In the genomic region with DNA sequence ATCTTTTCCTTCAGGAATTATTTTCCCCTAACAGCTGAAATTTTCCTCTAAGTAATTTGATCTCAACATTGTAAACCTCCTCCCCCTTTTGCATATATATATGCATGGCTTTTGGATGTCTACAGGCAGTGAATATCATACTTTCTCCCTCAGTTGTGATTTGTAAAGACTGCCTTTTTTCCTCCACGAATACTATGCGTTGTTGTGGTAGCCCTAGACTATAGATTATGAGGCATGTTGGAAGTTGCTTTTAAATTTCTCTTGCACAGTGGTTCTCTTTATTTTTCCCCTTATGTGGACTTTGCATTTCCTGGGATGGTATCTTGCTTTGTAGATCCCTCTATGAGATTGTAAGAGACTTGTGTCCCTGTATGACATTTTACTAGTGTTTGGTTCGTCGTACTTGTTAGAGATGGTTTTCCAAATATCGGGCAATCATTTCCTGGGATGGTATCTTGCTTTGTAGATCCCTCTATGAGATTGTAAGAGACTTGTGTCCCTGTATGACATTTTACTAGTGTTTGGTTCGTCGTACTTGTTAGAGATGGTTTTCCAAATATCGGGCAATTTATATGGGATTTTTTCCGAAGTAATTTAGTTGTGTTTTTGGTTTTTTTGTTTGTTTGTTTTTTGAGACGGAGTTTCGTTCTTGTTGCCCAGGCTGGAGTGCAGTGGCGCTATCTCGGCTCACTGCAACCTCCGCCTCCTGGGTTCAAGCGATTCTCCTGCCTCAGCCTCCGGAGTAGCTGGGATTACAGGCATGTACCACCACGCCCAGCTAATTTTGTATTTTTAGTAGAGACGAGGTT, we compare ENCODE assay signal across 8 cellular contexts. TPM values are rescaled to one million over a fixed set of nuclear protein-coding genes. Genes with fewer than 3 reads are reported as not detected.
DNase-seq lines count a peak whose midpoint lies in the region; ATAC-seq and TF ChIP-seq lines count a peak whose summit lies in the region.
"Not testable (repeated sequence)": the region's sequence is repeated elsewhere in the genome, so short reads cannot be mapped to it uniquely, and the experiment has no call there.

No MANE protein-coding gene starts in this region.

- H2AFZ ChIP-seq in neural progenitor cell (replicated peaks): not testable (repeated sequence)

- not testable (repeated sequence) for ATAC-seq in RWPE2 (ENCODE audit: low read depth)

- peaks cover 38% of the 10 kb centered on the region for H4K20me1 ChIP-seq in neural progenitor cell (ENCODE audit: low read depth)

- not testable (repeated sequence) for H3K27me3 ChIP-seq in HL-60 (ENCODE audit: insufficient read depth, poor library complexity, severe bottlenecking); RWPE2 (ENCODE audit: insufficient read depth, poor library complexity, severe bottlenecking); endocrine pancreas (ENCODE audit: control insufficient read depth, insufficient read depth, low read length); neural progenitor cell; stomach smooth muscle (ENCODE audit: control insufficient read depth in 1 of 2, insufficient read depth in 2 of 2, low read length in 2 of 2)

- H3K27ac Mint-ChIP-seq in activated naive CD4-positive, alpha-beta T cell treated with anti-CD3 and anti-CD28 coated beads, Interleukin-2, amount 50 U/mL, for 24 hours: peak overlapping the region; percentile 98
- H3K27ac Mint-ChIP-seq in neural progenitor cell: not testable (repeated sequence)

- H3F3A ChIP-seq in neural progenitor cell (ENCODE audit: low read depth): not testable (repeated sequence)

- not testable (repeated sequence) for H3K9me3 Mint-ChIP-seq in activated naive CD4-positive, alpha-beta T cell treated with anti-CD3 and anti-CD28 coated beads, Interleukin-2, amount 50 U/mL, for 24 hours; neural progenitor cell

- not testable (repeated sequence) for TF ChIP-seq CTCF in C4-2B (conservative IDR thresholded peaks at IDR 0.05); HL-60 (IDR thresholded peaks at IDR 0.05; ENCODE audit: insufficient read depth, low read length); RWPE2 (IDR thresholded peaks at IDR 0.05; ENCODE audit: poor library complexity, severe bottlenecking); neural progenitor cell (IDR thresholded peaks at IDR 0.05)

- peak overlapping the region; percentile 82 for H3K4me2 ChIP-seq in neural progenitor cell

- not testable (repeated sequence) for H3K36me3 Mint-ChIP-seq in activated naive CD4-positive, alpha-beta T cell treated with anti-CD3 and anti-CD28 coated beads, Interleukin-2, amount 50 U/mL, for 24 hours; neural progenitor cell

- H3K9me3 ChIP-seq in RWPE2 (ENCODE audit: severe bottlenecking); endocrine pancreas (ENCODE audit: control insufficient read depth, low read length); neural progenitor cell (ENCODE audit: low read depth); stomach smooth muscle (ENCODE audit: control insufficient read depth in 2 of 2, low read length in 2 of 2): not testable (repeated sequence)

- H3K27ac ChIP-seq in C4-2B (peak overlapping the region; percentile 60), HL-60 (replicated peaks) (peak overlapping the region; percentile 86; the same call in 1 of the 2 replicates), RWPE2 (ENCODE audit: poor library complexity, severe bottlenecking) (peak overlapping the region; percentile 84), stomach smooth muscle (ENCODE audit: low read length) (peak overlapping the region; percentile 94)
- not testable (repeated sequence) for H3K27ac ChIP-seq in neural progenitor cell

- peak overlapping the region; percentile 98 for H3K4me3 ChIP-seq in HL-60 (replicated peaks; ENCODE audit: insufficient read depth, low read length)
- H3K4me3 ChIP-seq in RWPE2 (ENCODE audit: severe bottlenecking): peak overlapping the region; percentile 65
- peak overlapping the region; percentile 97 for H3K4me3 ChIP-seq in endocrine pancreas (ENCODE audit: control insufficient read depth, insufficient read depth, low read length)
- peak overlapping the region; percentile 97 for H3K4me3 ChIP-seq in neural progenitor cell
- peak overlapping the region; percentile 96 to 99 for H3K4me3 ChIP-seq in stomach smooth muscle (ENCODE audit: low read length in 2 of 2)

- H3K79me2 ChIP-seq in neural progenitor cell (ENCODE audit: low read depth): peaks cover 95% of the 10 kb centered on the region

- H3K4me3 Mint-ChIP-seq in activated naive CD4-positive, alpha-beta T cell treated with anti-CD3 and anti-CD28 coated beads, Interleukin-2, amount 50 U/mL, for 24 hours: peak overlapping the region; percentile 98
- peak overlapping the region; percentile 100 for H3K4me3 Mint-ChIP-seq in neural progenitor cell

- H3K4me1 Mint-ChIP-seq in activated naive CD4-positive, alpha-beta T cell treated with anti-CD3 and anti-CD28 coated beads, Interleukin-2, amount 50 U/mL, for 24 hours: peaks cover 66% of the 10 kb centered on the region
- peaks cover 28% of the 10 kb centered on the region for H3K4me1 Mint-ChIP-seq in neural progenitor cell

- H3K4me1 ChIP-seq in RWPE2 (ENCODE audit: insufficient read depth, poor library complexity, severe bottlenecking) (peaks cover 39% of the 10 kb centered on the region), endocrine pancreas (ENCODE audit: control insufficient read depth, insufficient read depth, low read length) (peaks cover 31% of the 10 kb centered on the region), neural progenitor cell (peaks cover 22% of the 10 kb centered on the region), stomach smooth muscle (ENCODE audit: control insufficient read depth, insufficient read depth, low read length) (peaks cover 26% of the 10 kb centered on the region)

- H3K9ac ChIP-seq in endocrine pancreas (ENCODE audit: control insufficient read depth, insufficient read depth, low read length): not testable (repeated sequence)
- H3K9ac ChIP-seq in neural progenitor cell (peak overlapping the region; percentile 89), stomach smooth muscle (ENCODE audit: low read length in 2 of 2) (peak overlapping the region; percentile 94 to 99)

- H3K36me3 ChIP-seq in RWPE2 (ENCODE audit: low read depth); endocrine pancreas (ENCODE audit: control insufficient read depth, insufficient read depth, low read length); neural progenitor cell; stomach smooth muscle (ENCODE audit: control insufficient read depth in 2 of 2, insufficient read depth in 2 of 2, low read length in 2 of 2): not testable (repeated sequence)

- DNase-seq in HL-60 (ENCODE audit: low read depth in 1 of 2, low spot score in 1 of 2); RWPE2 (ENCODE audit: low spot score); neural progenitor cell (ENCODE audit: low spot score): not testable (repeated sequence)
- peak; percentile 34 for DNase-seq in iris pigment epithelial cell (ENCODE audit: low read depth)

- H3K27me3 Mint-ChIP-seq in activated naive CD4-positive, alpha-beta T cell treated with anti-CD3 and anti-CD28 coated beads, Interleukin-2, amount 50 U/mL, for 24 hours; neural progenitor cell (ENCODE audit: insufficient read depth, low read depth): not testable (repeated sequence)

RNA-seq across cellular contexts. Expression of a gene that starts 2.0 kb away (rescaled TPM):
- 46.6 and 49.2 TPM in 2 replicates for total RNA-seq in neural progenitor cell (ENCODE audit: low replicate concordance)

RNA-seq across cellular contexts. Expression of a gene that starts 2.3 kb away (rescaled TPM):
- total RNA-seq in neural progenitor cell (ENCODE audit: low replicate concordance): 106 and 184 TPM in 2 replicates

RNA-seq across cellular contexts. Expression of a gene that starts 57.0 kb away (rescaled TPM):
- 36.1 and 41.5 TPM in 2 replicates for total RNA-seq in neural progenitor cell (ENCODE audit: low replicate concordance)
